Comparison of ENCODE assay signal across 8 cellular contexts in genomic region chr5:100903036-100903887, GRCh38. TPM values are rescaled to one million over a fixed set of nuclear protein-coding genes. Genes with fewer than 3 reads are reported as not detected.
DNase-seq lines count a peak whose midpoint lies in the region; ATAC-seq, FAIRE-seq and TF ChIP-seq lines count a peak whose summit lies in the region.

Gene ST8SIA4 (minus strand): TSS chr5:100903282. CDS start chr5:100902955, 327 bp downstream.

- no peaks in the 10 kb centered on the region for H3K9me3 Mint-ChIP-seq in CD8-positive, alpha-beta memory T cell
- H3K9me3 Mint-ChIP-seq in IgD-negative memory B cell = peaks cover 0 to 1% (median 0%) of the 10 kb centered on the region in 3 donors

- POLR2A ChIA-PET in CD8-positive, alpha-beta memory T cell (lab: Charles Lee) = interaction anchor here (0.7 to 5.6 kb wide), 13 partner anchors 11 to 1974 kb away, joined by 3 to 39 read pairs (median 5); partner anchors contain the start of gene FAM174A
- POLR2A ChIA-PET in RWPE1 (lab: Yijun Ruan, JAX; ENCODE audit: low non-redundant PET) = no interaction called here

- CTCF ChIA-PET in CD8-positive, alpha-beta memory T cell (lab: Charles Lee) = interaction anchor here (0.8 to 4.8 kb wide), 10 partner anchors 9 to 131 kb away, joined by 3 to 19 read pairs (median 4); no protein-coding TSS in a partner anchor
- CTCF ChIA-PET in RWPE1 (lab: Yijun Ruan, JAX) = interaction anchor here (0.8 kb wide), 1 partner anchor 425 kb away, joined by 3 read pairs; no protein-coding TSS in a partner anchor

- H4K8ac ChIP-seq in neuronal stem cell (ENCODE audit: low read depth, low read length) = no peak within 1 kb of the TSS

- H3K36me3 ChIP-seq in CD8-positive, alpha-beta memory T cell (ENCODE audit: insufficient read depth, low read length) = no peaks in the 10 kb centered on the region
- peaks cover 0 to 3% of the 10 kb centered on the region in 2 donors for H3K36me3 ChIP-seq in neuronal stem cell (replicated peaks in 1 of 2; ENCODE audit: control insufficient read depth in 2 of 2, insufficient read depth in 2 of 2, low read length in 2 of 2)

- H2BK120ac ChIP-seq in neuronal stem cell (ENCODE audit: low read depth, low read length) = no peak within 1 kb of the TSS

- H3K4me2 ChIP-seq in neuronal stem cell (ENCODE audit: insufficient read depth, low read length, poor library complexity, severe bottlenecking) = peak within 1 kb of the TSS; percentile 74

- peaks cover 48 to 58% (median 56%) of the 10 kb centered on the region in 3 donors for H3K4me1 Mint-ChIP-seq in CD8-positive, alpha-beta memory T cell
- peaks cover 31 to 34% (median 34%) of the 10 kb centered on the region in 3 donors for H3K4me1 Mint-ChIP-seq in IgD-negative memory B cell

- peaks cover 2% of the 10 kb centered on the region for H3K79me1 ChIP-seq in neuronal stem cell (ENCODE audit: low read depth, low read length)

- H3K18ac ChIP-seq in neuronal stem cell (ENCODE audit: low read length) = peak within 1 kb of the TSS; percentile 67

- H2AFZ ChIP-seq in neuronal stem cell (ENCODE audit: low read length) = peak within 1 kb of the TSS; percentile 93

- H2AK5ac ChIP-seq in neuronal stem cell (ENCODE audit: low read depth, low read length) = no peak within 1 kb of the TSS

- no peak within 1 kb of the TSS for H2BK5ac ChIP-seq in neuronal stem cell (ENCODE audit: low read length)

- H3K23ac ChIP-seq in neuronal stem cell (ENCODE audit: low read depth, low read length, poor library complexity) = no peak within 1 kb of the TSS

- H3K27me3 ChIP-seq in CD8-positive, alpha-beta memory T cell (ENCODE audit: insufficient read depth, low read length, poor library complexity, severe bottlenecking) = no peaks in the 10 kb centered on the region
- H3K27me3 ChIP-seq in neuronal stem cell (ENCODE audit: control insufficient read depth in 3 of 3, insufficient read depth in 3 of 3, low read depth in 1 of 3, low read length in 3 of 3) = peaks cover 0 to 10% (median 0%) of the 10 kb centered on the region in 3 experiments

- H3K27me3 Mint-ChIP-seq in CD8-positive, alpha-beta memory T cell = no peaks in the 10 kb centered on the region
- no peaks in the 10 kb centered on the region for H3K27me3 Mint-ChIP-seq in IgD-negative memory B cell

- peak within 1 kb of the TSS; percentile 63 for H3K9ac ChIP-seq in neuronal stem cell (ENCODE audit: low read depth, low read length, poor library complexity)

- peaks cover 38% of the 10 kb centered on the region for H3K4me1 ChIP-seq in CD8-positive, alpha-beta memory T cell (ENCODE audit: insufficient read depth, low read length)
- H3K4me1 ChIP-seq in neuronal stem cell (ENCODE audit: control insufficient read depth in 2 of 2, insufficient read depth in 1 of 2, low read depth in 1 of 2, low read length in 2 of 2) = peaks cover 4 to 13% of the 10 kb centered on the region in 2 donors

- peak within 1 kb of the TSS; percentile 90 to 99 (median 96) for H3K4me3 Mint-ChIP-seq in CD8-positive, alpha-beta memory T cell
- H3K4me3 Mint-ChIP-seq in IgD-negative memory B cell = peak within 1 kb of the TSS; percentile 95 to 99 (median 97)

- H2BK12ac ChIP-seq in neuronal stem cell (ENCODE audit: low read length) = no peak within 1 kb of the TSS

- H4K91ac ChIP-seq in neuronal stem cell (ENCODE audit: low read depth, low read length, poor library complexity) = no peak within 1 kb of the TSS

- no peaks in the 10 kb centered on the region for H3K9me3 ChIP-seq in CD8-positive, alpha-beta memory T cell (ENCODE audit: low read length)
- H3K9me3 ChIP-seq in neuronal stem cell (replicated peaks in 1 of 2; ENCODE audit: control insufficient read depth in 2 of 2, insufficient read depth in 1 of 2, low read depth in 1 of 2, low read length in 2 of 2) = peaks cover 0 to 2% of the 10 kb centered on the region in 2 donors

- peak; percentile 87 to 96 (median 88) for DNase-seq in CD8-positive, alpha-beta memory T cell
- peak; percentile 53 for DNase-seq in RWPE1 (ENCODE audit: low spot score)
- DNase-seq in activated effector memory CD4-positive, alpha-beta T cell treated with Interleukin-2 at 50 U/mL for 16 hours = peak; percentile 86
- peak in 1 of 2 donors; percentile 36 for DNase-seq in frontal cortex (ENCODE audit: low spot score in 2 of 2)
- DNase-seq in neuronal stem cell (ENCODE audit: low spot score) = peak; percentile 76
- DNase-seq in stromal cell of bone marrow (ENCODE audit: low read depth) = peak; percentile 32

- H3K36me3 Mint-ChIP-seq in CD8-positive, alpha-beta memory T cell = peaks cover 0 to 35% (median 3%) of the 10 kb centered on the region in 3 donors
- no peaks in the 10 kb centered on the region for H3K36me3 Mint-ChIP-seq in IgD-negative memory B cell

- no CpG with 5 or more reads among the region's 45 CpGs for WGBS in neuronal stem cell (ENCODE audit: extremely low coverage in 2 of 2, insufficient read length in 2 of 2, insufficient replicate concordance in 1 of 2), 2 donors

- peak; percentile 66 for ATAC-seq in GM21390 (IDR thresholded peaks at IDR 0.05; ENCODE audit: unreplicated experiment)

- no peak for FAIRE-seq in frontal cortex (lab: Jason Lieb, UNC)

- H3K27ac ChIP-seq in CD8-positive, alpha-beta memory T cell (ENCODE audit: low read depth, low read length) = peak within 1 kb of the TSS; percentile 86
- H3K27ac ChIP-seq in RWPE1 (no peak within 1 kb of the TSS), neuronal stem cell (replicated peaks; ENCODE audit: low read length) (no peak within 1 kb of the TSS)

- TF ChIP-seq CTCF in RWPE1 (conservative IDR thresholded peaks at IDR 0.05; ENCODE audit: low read depth) = no peak

- peak within 1 kb of the TSS; percentile 92 to 99 (median 97) for H3K27ac Mint-ChIP-seq in CD8-positive, alpha-beta memory T cell
- peak within 1 kb of the TSS; percentile 92 to 98 (median 98) for H3K27ac Mint-ChIP-seq in IgD-negative memory B cell

- no peak within 1 kb of the TSS for H3K14ac ChIP-seq in neuronal stem cell (ENCODE audit: low read length)

- H2BK15ac ChIP-seq in neuronal stem cell (ENCODE audit: low read length) = no peak within 1 kb of the TSS

- H3K4me3 ChIP-seq in CD8-positive, alpha-beta memory T cell (ENCODE audit: low read length) = peak within 1 kb of the TSS; percentile 94
- peak within 1 kb of the TSS; percentile 58 to 90 for H3K4me3 ChIP-seq in neuronal stem cell (ENCODE audit: low read length in 2 of 2)

- H3K4ac ChIP-seq in neuronal stem cell (ENCODE audit: low read length) = no peak within 1 kb of the TSS

RNA-seq across cellular contexts. Expression of gene ST8SIA4, which starts in this region (rescaled TPM):
- 10 to 100 TPM; 53.5 to 56.9 TPM for total RNA-seq in CD8-positive, alpha-beta memory T cell
- 17.5 TPM for polyA plus RNA-seq in CD8-positive, alpha-beta memory T cell
- polyA plus RNA-seq in IgD-negative memory B cell = 24.2 TPM
- 76.2 TPM for total RNA-seq in frontal cortex
- 1.9 TPM for polyA plus RNA-seq in neuronal stem cell (2013, experiment 1 of 2)
- polyA plus RNA-seq in neuronal stem cell (2013, experiment 2 of 2) = 1.9 TPM
